7 cellular contexts compared by ENCODE assay signal in genomic region chr3:82627733-82628132, GRCh38.
"Had no signal": no experiment of that assay in that cellular context is flagged by ENCODE, and none has a peak within 500 bp of the region (broad histone marks: within the 10 kb centered on the region; RNA-seq: fewer than 3 reads in every experiment).

No MANE protein-coding gene starts in this region.

- ATAC-seq: GM23338 had no signal

- FAIRE-seq: H1, H54, HTR-8/SVneo had no signal

- H3K4me3 Mint-ChIP-seq: GM23338, H9 had no signal

- DNase-seq: H9, HCEC 1CT, IMR-90 had no signal

- H3K4me3 ChIP-seq: GM23338 had no signal

- H3K27ac Mint-ChIP-seq: GM23338, H9 had no signal

- H3K4me1 Mint-ChIP-seq: GM23338, H9 had no signal
